In the genomic region with DNA sequence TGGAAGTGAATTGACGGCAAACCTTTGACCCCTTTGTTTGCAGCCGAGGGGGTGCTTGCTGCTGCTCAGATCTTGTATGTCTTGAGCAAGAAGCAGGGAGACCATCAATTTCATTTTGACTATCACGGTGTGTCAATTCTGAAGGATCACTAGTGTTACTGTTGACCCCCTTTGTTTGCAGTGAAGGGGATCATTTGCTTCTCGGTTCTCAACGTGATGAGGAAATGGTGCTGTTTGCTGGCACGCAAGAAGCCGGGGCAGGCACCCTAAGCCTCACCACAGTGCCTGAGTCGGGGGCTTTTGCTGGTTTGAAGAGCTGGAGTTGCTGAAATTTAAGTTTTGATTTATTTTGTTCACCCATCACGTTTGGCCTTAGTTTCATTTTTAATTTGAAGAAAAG, we compare ENCODE assay signal across 17 cellular contexts. TPM values are rescaled to one million over a fixed set of nuclear protein-coding genes. Genes with fewer than 3 reads are reported as not detected.
DNase-seq lines count a peak whose midpoint lies in the region; ATAC-seq, FAIRE-seq and TF ChIP-seq lines count a peak whose summit lies in the region.
"Had no signal": no experiment of that assay in that cellular context is flagged by ENCODE, and none has a peak within 500 bp of the region (broad histone marks: within the 10 kb centered on the region; RNA-seq: fewer than 3 reads in every experiment).

No MANE protein-coding gene starts in this region.

- no peak for ATAC-seq in CD4-positive, alpha-beta T cell (ENCODE audit: poor library complexity)
- ATAC-seq in activated T-helper 17 cell treated with anti-CD3 and anti-CD28 coated beads, Interleukin-2, amount 50 U/mL, for 72 hours (replicated peaks): no peak
- ATAC-seq in pancreas (no peak), HG02884 (IDR thresholded peaks at IDR 0.05; ENCODE audit: unreplicated experiment) (no peak)
- ATAC-seq: lower lobe of right lung had no signal

- peaks cover 0 to 3% (median 0%) of the 10 kb centered on the region in 3 donors for H3K36me3 ChIP-seq in pancreas

- peaks cover 99% of the 10 kb centered on the region for H3K4me1 Mint-ChIP-seq in CD4-positive, alpha-beta T cell (ENCODE audit: low read depth)
- H3K4me1 Mint-ChIP-seq in activated T-helper 17 cell treated with anti-CD3 and anti-CD28 coated beads, Interleukin-2, amount 50 U/mL, for 72 hours: peaks cover 41% of the 10 kb centered on the region
- peaks cover 90% of the 10 kb centered on the region for H3K4me1 Mint-ChIP-seq in nephron progenitor cell

- H3K4me3 ChIP-seq in pancreas: no peak overlapping the region
- H3K4me3 ChIP-seq: lower lobe of right lung, testis had no signal

- H3K27me3 Mint-ChIP-seq in CD4-positive, alpha-beta T cell: no peaks in the 10 kb centered on the region
- H3K27me3 Mint-ChIP-seq in activated T-helper 17 cell treated with anti-CD3 and anti-CD28 coated beads, Interleukin-2, amount 50 U/mL, for 72 hours: no peaks in the 10 kb centered on the region
- no peaks in the 10 kb centered on the region for H3K27me3 Mint-ChIP-seq in nephron progenitor cell (ENCODE audit: low read depth, poor library complexity)
- H3K27me3 Mint-ChIP-seq: naive B cell had no signal

- CTCF ChIA-PET in CD4-positive, alpha-beta T cell (lab: Charles Lee): no interaction called here

- H3K9me3 ChIP-seq in CD4-positive, alpha-beta T cell (ENCODE audit: control insufficient read depth, low read length): no peaks in the 10 kb centered on the region
- no peaks in the 10 kb centered on the region for H3K9me3 ChIP-seq in pancreas
- H3K9me3 ChIP-seq: lower lobe of right lung, testis had no signal

- H3K36me3 Mint-ChIP-seq in CD4-positive, alpha-beta T cell (ENCODE audit: low read depth): peaks cover 75% of the 10 kb centered on the region
- H3K36me3 Mint-ChIP-seq in activated T-helper 17 cell treated with anti-CD3 and anti-CD28 coated beads, Interleukin-2, amount 50 U/mL, for 72 hours (ENCODE audit: low read depth): peaks cover 19% of the 10 kb centered on the region
- H3K36me3 Mint-ChIP-seq in nephron progenitor cell (ENCODE audit: low read depth): peaks cover 44% of the 10 kb centered on the region

- H3K9me3 Mint-ChIP-seq in CD4-positive, alpha-beta T cell: no peaks in the 10 kb centered on the region
- H3K9me3 Mint-ChIP-seq in activated T-helper 17 cell treated with anti-CD3 and anti-CD28 coated beads, Interleukin-2, amount 50 U/mL, for 72 hours: no peaks in the 10 kb centered on the region
- no peaks in the 10 kb centered on the region for H3K9me3 Mint-ChIP-seq in nephron progenitor cell
- H3K9me3 Mint-ChIP-seq: naive B cell had no signal

- POLR2A ChIA-PET in CD4-positive, alpha-beta T cell (lab: Charles Lee): interaction anchor here (0.6 to 0.8 kb wide), 2 partner anchors 8 to 273 kb away, joined by 3 to 4 read pairs; no protein-coding TSS in a partner anchor

- TF ChIP-seq CTCF in CD4-positive, alpha-beta T cell (IDR thresholded peaks at IDR 0.05): no peak
- TF ChIP-seq CTCF in nephron progenitor cell (IDR thresholded peaks at IDR 0.05): no peak
- no peak for TF ChIP-seq CTCF in pancreas (IDR thresholded peaks at IDR 0.05)

- no peaks in the 10 kb centered on the region for H3K27me3 ChIP-seq in CD4-positive, alpha-beta T cell (ENCODE audit: control insufficient read depth, insufficient read depth, low read length)
- H3K27me3 ChIP-seq in pancreas: no peaks in the 10 kb centered on the region
- H3K27me3 ChIP-seq: testis had no signal

- intact Hi-C loops in CD4-positive, alpha-beta T cell (cut with DNase I, micrococcal nuclease): loop anchor here in 1 of 2 experiments (10.0 kb wide), 1 partner anchor 618 kb away; a partner anchor contains a TSS
- intact Hi-C loops in pancreas (cut with DNase I): no loop called here

- H3K27ac Mint-ChIP-seq in CD4-positive, alpha-beta T cell: peak overlapping the region; percentile 27
- no peak overlapping the region for H3K27ac Mint-ChIP-seq in activated T-helper 17 cell treated with anti-CD3 and anti-CD28 coated beads, Interleukin-2, amount 50 U/mL, for 72 hours
- H3K27ac Mint-ChIP-seq in nephron progenitor cell: peak overlapping the region; percentile 95

- WGBS in pancreas, 2 donors: 71 to 72% methylated on average over 9 of the region's 9 CpGs

- FAIRE-seq in GM18507 (lab: Jason Lieb, UNC) (peak; percentile 60), pancreas (lab: Jason Lieb, UNC) (no peak)

- no peak overlapping the region for H3K27ac ChIP-seq in CD4-positive, alpha-beta T cell (ENCODE audit: low read depth, low read length)
- H3K27ac ChIP-seq in pancreas: no peak overlapping the region
- H3K27ac ChIP-seq: coronary artery, HL-60, lower lobe of right lung, testis had no signal

- DNase-seq in CD4-positive, alpha-beta T cell: no peak
- DNase-seq in GM18507 (ENCODE audit: extremely low spot score, insufficient read length, low read depth) (no peak), nephron progenitor cell (peak; percentile 20), pancreas (no peak), GM19238 (ENCODE audit: insufficient read length, low spot score) (no peak)
- DNase-seq: activated CD4-positive, CD25-positive, alpha-beta regulatory T cell; lower lobe of right lung; naive B cell; NCI-H1417; retina; SHP77; T-helper 2 cell; testis had no signal

- peak overlapping the region; percentile 20 for H3K4me3 Mint-ChIP-seq in CD4-positive, alpha-beta T cell
- peak overlapping the region; percentile 64 for H3K4me3 Mint-ChIP-seq in activated T-helper 17 cell treated with anti-CD3 and anti-CD28 coated beads, Interleukin-2, amount 50 U/mL, for 72 hours
- peak overlapping the region; percentile 66 for H3K4me3 Mint-ChIP-seq in nephron progenitor cell

- peaks cover 3 to 82% (median 44%) of the 10 kb centered on the region in 3 donors for H3K4me1 ChIP-seq in pancreas

RNA-seq across cellular contexts. Expression of a gene that starts 7.5 kb away (rescaled TPM):
- total RNA-seq in CD4-positive, alpha-beta T cell: 10 to 100 TPM; 49.4 to 49.7 TPM
- 10 to 100 TPM; 61.8 to 86.2 TPM for total RNA-seq in activated T-helper 17 cell treated with anti-CD3 and anti-CD28 coated beads, Interleukin-2, amount 50 U/mL, for 72 hours
- total RNA-seq in pancreas: 10 to 100 TPM in 1 of 6 donors, 1 to 10 TPM in 5; 6.9 to 14.2 (median 8.5) TPM
- 1 to 10 TPM; 1.6 to 6.6 TPM for polyA plus RNA-seq in pancreas

RNA-seq across cellular contexts. Expression of a gene that starts 44.1 kb away (rescaled TPM):
- not detected for total RNA-seq in CD4-positive, alpha-beta T cell
- under 1 TPM; 0.19 to 0.58 TPM for total RNA-seq in activated T-helper 17 cell treated with anti-CD3 and anti-CD28 coated beads, Interleukin-2, amount 50 U/mL, for 72 hours
- total RNA-seq in pancreas: 1 to 10 TPM in 2 of 6 donors, under 1 TPM in 4; 0.32 to 1.8 (median 0.71) TPM
- polyA plus RNA-seq in pancreas: under 1 TPM; 0.52 to 0.53 TPM
